8 cellular contexts compared by ENCODE assay signal in the genomic region with DNA sequence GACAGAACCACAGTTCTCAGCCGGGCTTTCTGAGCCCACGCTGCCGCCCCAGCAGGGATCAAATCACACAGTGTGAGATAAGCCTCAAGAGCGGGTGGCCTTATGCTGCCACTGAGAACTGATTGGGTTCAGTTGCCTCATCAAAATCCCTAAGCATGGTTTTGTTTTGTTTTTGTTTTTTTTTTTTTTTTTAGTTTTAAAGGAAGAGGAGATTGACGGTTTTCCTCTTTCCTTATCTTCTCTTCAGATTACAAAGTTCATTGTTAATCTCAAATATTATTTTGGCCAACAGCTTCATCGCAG. TPM values are rescaled to one million over a fixed set of nuclear protein-coding genes. Genes with fewer than 3 reads are reported as not detected.
DNase-seq lines count a peak whose midpoint lies in the region; ATAC-seq and TF ChIP-seq lines count a peak whose summit lies in the region.

No MANE protein-coding gene starts in this region.

- POLR2A ChIA-PET in Panc1 (lab: Charles Lee), result interaction anchor here (0.6 to 0.9 kb wide), 2 partner anchors 53 to 341 kb away, joined by 4 read pairs; no protein-coding TSS in a partner anchor

- H3K4me1 ChIP-seq in Panc1 (ENCODE audit: control insufficient read depth, insufficient read depth, low read length), result peaks cover 7% of the 10 kb centered on the region
- H3K4me1 ChIP-seq in prostate gland (replicated peaks), result peaks cover 10% of the 10 kb centered on the region

- BruUV-seq in Panc1 (replicated peaks; lab: Mats Ljungman, UMichigan), result no TSS peak

- DNase-seq in GM06990 (ENCODE audit: extremely low read depth, insufficient read length), result no peak
- no peak for DNase-seq in H7
- no peak for DNase-seq in Panc1 (ENCODE audit: low read depth, low spot score)
- DNase-seq in fibroblast of mammary gland (ENCODE audit: low read depth), result no peak
- DNase-seq in prostate gland (ENCODE audit: low spot score), result no peak
- DNase-seq in GOT3 (lab: John Stamatoyannopoulos, UW), result no peak
- no peak for DNase-seq in HPDE6-E6E7 (ENCODE audit: extremely low spot score)

- intact Hi-C loops in Panc1 (cut with micrococcal nuclease; ENCODE audit: unreplicated experiment), result no loop called here
- intact Hi-C loops in prostate gland (cut with DNase I), result no loop called here

- TF ChIP-seq CTCF in GM06990 (IDR thresholded peaks at IDR 0.05; ENCODE audit: insufficient read depth, low read length, poor library complexity, severe bottlenecking), result no peak
- TF ChIP-seq CTCF in Panc1 (IDR thresholded peaks at IDR 0.05), result no peak
- TF ChIP-seq CTCF in fibroblast of mammary gland (conservative IDR thresholded peaks at IDR 0.05; ENCODE audit: control insufficient read depth, insufficient read depth, low read depth, low read length), result no peak
- TF ChIP-seq CTCF in prostate gland (IDR thresholded peaks at IDR 0.05), result no peak

- H3K4me3 ChIP-seq in GM06990 (replicated peaks; ENCODE audit: low read depth, low read length) (peak overlapping the region; percentile 94), H7 (ENCODE audit: insufficient read depth, low read depth, low read length) (peak overlapping the region; percentile 67), Panc1 (ENCODE audit: low read depth in 2 of 2, low read length in 2 of 2) (peak overlapping the region; percentile 94 to 97), fibroblast of mammary gland (ENCODE audit: control insufficient read depth, low read depth, low read length) (peak overlapping the region; percentile 98), prostate gland (peak overlapping the region; percentile 76 to 84)

- H3K27ac ChIP-seq in Panc1 (ENCODE audit: low read length) (peak overlapping the region; percentile 99), prostate gland (peak overlapping the region; percentile 89 to 93)

- CTCF ChIA-PET in Panc1 (lab: Charles Lee), result interaction anchor here (0.6 kb wide), 1 partner anchor 729 kb away, joined by 7 read pairs; no protein-coding TSS in a partner anchor

- H3K36me3 ChIP-seq in GM06990 (ENCODE audit: control insufficient read depth, insufficient read depth, low read length) (peaks cover 14% of the 10 kb centered on the region), H7 (replicated peaks; ENCODE audit: control insufficient read depth, insufficient read depth, low read length) (peaks cover 11% of the 10 kb centered on the region), Panc1 (ENCODE audit: control insufficient read depth, insufficient read depth, low read length) (peaks cover 16% of the 10 kb centered on the region), prostate gland (no peaks in the 10 kb centered on the region)

- TF ChIP-seq POLR2A in prostate gland (IDR thresholded peaks at IDR 0.05), result no peak

- 11% methylated on average over 6 of the region's 6 CpGs for WGBS in prostate gland

- ATAC-seq in Panc1 (peak; percentile 40), HG03469 (IDR thresholded peaks at IDR 0.05; ENCODE audit: unreplicated experiment) (no peak)

- in situ Hi-C loops in Panc1 (cut with HindIII; ENCODE audit: low pct_unique_long_range_greater_than_20kb, low sequenced_read_pairs), result no loop called here

- H3K27me3 ChIP-seq in GM06990 (replicated peaks; ENCODE audit: control insufficient read depth, insufficient read depth, low read length) (no peaks in the 10 kb centered on the region), H7 (ENCODE audit: control insufficient read depth, insufficient read depth, low read length) (no peaks in the 10 kb centered on the region), Panc1 (ENCODE audit: control insufficient read depth, insufficient read depth, low read length) (no peaks in the 10 kb centered on the region), prostate gland (replicated peaks; ENCODE audit: insufficient read depth) (no peaks in the 10 kb centered on the region)

- H3K9me3 ChIP-seq in Panc1 (ENCODE audit: control insufficient read depth, insufficient read depth, low read depth, low read length) (no peaks in the 10 kb centered on the region), prostate gland (no peaks in the 10 kb centered on the region)

RNA-seq across cellular contexts. Expression of gene COA6, which starts 0.6 kb away (rescaled TPM):
- 56.5 and 66.0 TPM in 2 replicates for total RNA-seq in H7 (2014; rRNA removed; shearing (Covaris generic))
- total RNA-seq in Panc1 (2021; ENCODE audit: unreplicated experiment), result 50.1 TPM
- polyA plus RNA-seq in Panc1 (2012; ENCODE audit: insufficient read length), result 34.4 TPM
- 10 to 100 TPM; 16.0 to 31.3 TPM for total RNA-seq in prostate gland
